8 cellular contexts compared by ENCODE assay signal in genomic region chr14:92729632-92730358, GRCh38. TPM values are rescaled to one million over a fixed set of nuclear protein-coding genes. Genes with fewer than 3 reads are reported as not detected.
DNase-seq lines count a peak whose midpoint lies in the region; ATAC-seq lines count a peak whose summit lies in the region.

No MANE protein-coding gene starts in this region.

- intact Hi-C loops in activated CD4-positive, alpha-beta memory T cell treated with anti-CD3 and anti-CD28 coated beads for 36 hours (cut with micrococcal nuclease): loop anchor here (1.0 to 2.0 kb wide), 2 partner anchors 19 to 39 kb away; partner anchors contain the start of gene LGMN
- intact Hi-C loops in Right ventricle myocardium superior (cut with DNase I): no loop called here

- H3K36me3 Mint-ChIP-seq in activated CD4-positive, alpha-beta memory T cell treated with anti-CD3 and anti-CD28 coated beads for 36 hours: peaks cover 22% of the 10 kb centered on the region

- peaks cover 24% of the 10 kb centered on the region for H3K4me1 Mint-ChIP-seq in activated CD4-positive, alpha-beta memory T cell treated with anti-CD3 and anti-CD28 coated beads for 36 hours (ENCODE audit: low read depth)

- POLR2A ChIA-PET in activated CD4-positive, alpha-beta memory T cell treated with anti-CD3 and anti-CD28 coated beads for 36 hours (lab: Charles Lee): interaction anchor here (1.0 to 1.6 kb wide), 5 partner anchors 12 to 51 kb away, joined by 3 to 7 read pairs (median 5); no protein-coding TSS in a partner anchor

- H3K4me3 Mint-ChIP-seq in activated CD4-positive, alpha-beta memory T cell treated with anti-CD3 and anti-CD28 coated beads for 36 hours: no peak overlapping the region

- peaks cover 10% of the 10 kb centered on the region for H3K9me3 Mint-ChIP-seq in activated CD4-positive, alpha-beta memory T cell treated with anti-CD3 and anti-CD28 coated beads for 36 hours

- peak overlapping the region; percentile 59 for H3K27ac Mint-ChIP-seq in activated CD4-positive, alpha-beta memory T cell treated with anti-CD3 and anti-CD28 coated beads for 36 hours

- DNase-seq in activated naive CD4-positive, alpha-beta T cell treated with Interleukin-2 at 50 U/mL for 16 hours: peak; percentile 33
- no peak for DNase-seq in activated naive CD4-positive, alpha-beta T cell (lab: John Stamatoyannopoulos, UW)
- peak; percentile 62 for DNase-seq in activated CD4-positive, alpha-beta memory T cell treated with anti-CD3 and anti-CD28 coated beads for 36 hours
- DNase-seq in smooth muscle cell of the brain vasculature (ENCODE audit: low read depth, low spot score): peak; percentile 32
- no peak for DNase-seq in LoVo (ENCODE audit: low spot score)
- no peak for DNase-seq in Right ventricle myocardium superior
- DNase-seq in nucleus accumbens (lab: John Stamatoyannopoulos, UW): no peak

- ATAC-seq in HG03097 (IDR thresholded peaks at IDR 0.05; ENCODE audit: low FRiP score, unreplicated experiment) (peak; percentile 54), Right ventricle myocardium superior (ENCODE audit: poor library complexity) (no peak)

- CTCF ChIA-PET in activated CD4-positive, alpha-beta memory T cell treated with anti-CD3 and anti-CD28 coated beads for 36 hours (lab: Charles Lee): interaction anchor here (1.0 to 1.4 kb wide), 3 partner anchors 21 to 144 kb away, joined by 3 to 4 read pairs (median 3); no protein-coding TSS in a partner anchor

- H3K27me3 Mint-ChIP-seq in activated CD4-positive, alpha-beta memory T cell treated with anti-CD3 and anti-CD28 coated beads for 36 hours: peaks cover 22% of the 10 kb centered on the region

RNA-seq across cellular contexts. Expression of gene LGMN, which starts 18.6 kb away (rescaled TPM):
- total RNA-seq in activated CD4-positive, alpha-beta memory T cell treated with anti-CD3 and anti-CD28 coated beads for 36 hours: 10 to 100 TPM in 1 of 2 experiments, 1 to 10 TPM in 1; 9.2 to 10.2 TPM
- 106 TPM for total RNA-seq in Right ventricle myocardium superior

Comparison
In these comparisons a context has a peak if more than half of its experiments do, and no peak if none do; other contexts are left out.
1. DNase-seq: peak in activated naive CD4-positive, alpha-beta T cell treated with Interleukin-2 at 50 U/mL for 16 hours (single experiment), activated CD4-positive, alpha-beta memory T cell treated with anti-CD3 and anti-CD28 coated beads for 36 hours (single experiment) and smooth muscle cell of the brain vasculature (single experiment); none in activated naive CD4-positive, alpha-beta T cell (0 of 4), LoVo (single experiment), Right ventricle myocardium superior (single experiment) and nucleus accumbens (0 of 56).